ENCODE assay signal across 8 cellular contexts in genomic region chr6:112235956-112236355, GRCh38. TPM values are rescaled to one million over a fixed set of nuclear protein-coding genes. Genes with fewer than 3 reads are reported as not detected.
DNase-seq lines count a peak whose midpoint lies in the region; ATAC-seq lines count a peak whose summit lies in the region.

No MANE protein-coding gene starts in this region.

- H3K36me3 Mint-ChIP-seq in activated T-cell treated with anti-CD3 and anti-CD28 coated beads, Interleukin-2, amount 50 U/mL, for 72 hours (ENCODE audit: insufficient read depth in 2 of 2): no peaks in the 10 kb centered on the region
- peaks cover 0 to 4% (median 0%) of the 10 kb centered on the region in 3 donors for H3K36me3 Mint-ChIP-seq in immature natural killer cell

- H3K4me3 Mint-ChIP-seq in activated T-cell treated with anti-CD3 and anti-CD28 coated beads, Interleukin-2, amount 50 U/mL, for 72 hours: peak overlapping the region in 1 of 2 donors; percentile 21
- H3K4me3 Mint-ChIP-seq in immature natural killer cell: no peak overlapping the region
- no peak overlapping the region for H3K4me3 Mint-ChIP-seq in stimulated activated naive CD8-positive, alpha-beta T cell treated with anti-CD3 and anti-CD28 coated beads, Interleukin-15, amount 100 ng/mL, for 72 hours

- DNase-seq in activated T-cell treated with anti-CD3 and anti-CD28 coated beads for 48 hours (ENCODE audit: low read depth) (peak; percentile 52), immature natural killer cell (peak; percentile 2 to 34 (median 31)), HAP-1 (ENCODE audit: low spot score in 2 of 2) (no peak), NCI-H2107 treated with DMSO at 0.1 percent for 48 hours (lab: John Stamatoyannopoulos, UW; ENCODE audit: unreplicated experiment) (no peak)
- DNase-seq in activated T-cell treated with anti-CD3 and anti-CD28 coated beads, Interleukin-2, amount 50 U/mL, for 1 hour: no peak
- peak; percentile 79 for DNase-seq in activated T-cell treated with anti-CD3 and anti-CD28 coated beads, Interleukin-2, amount 50 U/mL, for 72 hours
- peak; percentile 53 to 81 for DNase-seq in stimulated activated naive CD8-positive, alpha-beta T cell treated with anti-CD3 and anti-CD28 coated beads, Interleukin-15, amount 100 ng/mL, for 72 hours

- H3K4me1 ChIP-seq in HAP-1: peaks cover 8% of the 10 kb centered on the region

- no peaks in the 10 kb centered on the region for H3K27me3 ChIP-seq in HAP-1 (ENCODE audit: low read depth)

- no peak overlapping the region for H3K4me3 ChIP-seq in HAP-1

- H3K4me1 Mint-ChIP-seq in activated T-cell treated with anti-CD3 and anti-CD28 coated beads, Interleukin-2, amount 50 U/mL, for 72 hours (ENCODE audit: low read depth): peaks cover 18% of the 10 kb centered on the region
- H3K4me1 Mint-ChIP-seq in immature natural killer cell: peaks cover 2 to 11% of the 10 kb centered on the region in 2 donors
- peaks cover 17% of the 10 kb centered on the region for H3K4me1 Mint-ChIP-seq in stimulated activated naive CD8-positive, alpha-beta T cell treated with anti-CD3 and anti-CD28 coated beads, Interleukin-15, amount 100 ng/mL, for 72 hours

- peak; percentile 99 for ATAC-seq in activated T-cell treated with anti-CD3 and anti-CD28 coated beads, Interleukin-2, amount 50 U/mL, for 72 hours (replicated peaks in 1 of 2)
- peak; percentile 99 for ATAC-seq in stimulated activated naive CD8-positive, alpha-beta T cell treated with anti-CD3 and anti-CD28 coated beads, Interleukin-15, amount 100 ng/mL, for 72 hours
- no peak for ATAC-seq in GM19455 (IDR thresholded peaks at IDR 0.05; ENCODE audit: unreplicated experiment)

- H3K9me3 ChIP-seq in HAP-1: no peaks in the 10 kb centered on the region

- no peak overlapping the region for H3K27ac Mint-ChIP-seq in activated T-cell treated with anti-CD3 and anti-CD28 coated beads, Interleukin-2, amount 50 U/mL, for 72 hours
- H3K27ac Mint-ChIP-seq in immature natural killer cell: no peak overlapping the region
- no peak overlapping the region for H3K27ac Mint-ChIP-seq in stimulated activated naive CD8-positive, alpha-beta T cell treated with anti-CD3 and anti-CD28 coated beads, Interleukin-15, amount 100 ng/mL, for 72 hours

- H3K9me3 Mint-ChIP-seq in activated T-cell treated with anti-CD3 and anti-CD28 coated beads, Interleukin-2, amount 50 U/mL, for 72 hours: no peaks in the 10 kb centered on the region
- H3K9me3 Mint-ChIP-seq in immature natural killer cell: no peaks in the 10 kb centered on the region
- H3K9me3 Mint-ChIP-seq in stimulated activated naive CD8-positive, alpha-beta T cell treated with anti-CD3 and anti-CD28 coated beads, Interleukin-15, amount 100 ng/mL, for 72 hours: no peaks in the 10 kb centered on the region

- peaks cover 52% of the 10 kb centered on the region for H3K27me3 Mint-ChIP-seq in activated T-cell treated with anti-CD3 and anti-CD28 coated beads, Interleukin-2, amount 50 U/mL, for 72 hours (ENCODE audit: low read depth)
- peaks cover 4 to 25% (median 9%) of the 10 kb centered on the region in 3 donors for H3K27me3 Mint-ChIP-seq in immature natural killer cell (ENCODE audit: low read depth in 3 of 3)
- peaks cover 41% of the 10 kb centered on the region for H3K27me3 Mint-ChIP-seq in stimulated activated naive CD8-positive, alpha-beta T cell treated with anti-CD3 and anti-CD28 coated beads, Interleukin-15, amount 100 ng/mL, for 72 hours

- no peaks in the 10 kb centered on the region for H3K36me3 ChIP-seq in HAP-1 (replicated peaks)

- in situ Hi-C loops in HAP-1 (cut with MboI; ENCODE audit: low sequenced_read_pairs): no loop called here

RNA-seq across cellular contexts. Expression of gene LAMA4, which starts 18.4 kb away (rescaled TPM):
- under 1 TPM in 1 of 2 donors, not detected in 1; 0.14 TPM for total RNA-seq in activated T-cell treated with anti-CD3 and anti-CD28 coated beads, Interleukin-2, amount 50 U/mL, for 72 hours
- polyA plus RNA-seq in immature natural killer cell: not detected

Comparison
In these comparisons a context has a peak if more than half of its experiments do, and no peak if none do; other contexts are left out.
1. DNase-seq: peak in activated T-cell treated with anti-CD3 and anti-CD28 coated beads for 48 hours (single experiment), activated T-cell treated with anti-CD3 and anti-CD28 coated beads, Interleukin-2, amount 50 U/mL, for 72 hours (2 of 2), immature natural killer cell (3 of 3) and stimulated activated naive CD8-positive, alpha-beta T cell treated with anti-CD3 and anti-CD28 coated beads, Interleukin-15, amount 100 ng/mL, for 72 hours (2 of 2); none in activated T-cell treated with anti-CD3 and anti-CD28 coated beads, Interleukin-2, amount 50 U/mL, for 1 hour (single experiment), HAP-1 (0 of 2) and NCI-H2107 treated with DMSO at 0.1 percent for 48 hours (single experiment).